ENCODE assay signal across 17 cellular contexts in genomic region chr5:100794844-100795243, GRCh38.
"Had no signal": no experiment of that assay in that cellular context is flagged by ENCODE, and none has a peak within 500 bp of the region (broad histone marks: within the 10 kb centered on the region; RNA-seq: fewer than 3 reads in every experiment).

No MANE protein-coding gene starts in this region.

- H3K4me1 ChIP-seq: esophagus muscularis mucosa, gastroesophageal sphincter, left lung, lower lobe of right lung had no signal

- H3K36me3 ChIP-seq: esophagus muscularis mucosa, gastroesophageal sphincter, heart left ventricle, left lung, lower lobe of right lung had no signal

- H3K4me3 ChIP-seq: coronary artery, dorsolateral prefrontal cortex, esophagus muscularis mucosa, gastroesophageal sphincter, heart left ventricle, hepatocyte, left lung, lower lobe of right lung had no signal

- H3K27me3 ChIP-seq: dorsolateral prefrontal cortex, esophagus muscularis mucosa, foreskin keratinocyte, gastroesophageal sphincter, heart left ventricle, hepatocyte, left lung had no signal

- H3K79me2 ChIP-seq: hepatocyte had no signal

- H2AFZ ChIP-seq: hepatocyte had no signal

- H3K27ac ChIP-seq: coronary artery, dorsolateral prefrontal cortex, esophagus muscularis mucosa, foreskin keratinocyte, gastroesophageal sphincter, heart left ventricle, hepatocyte, left lung, lower lobe of right lung had no signal

- DNase-seq: dermis blood vessel endothelial cell; dorsolateral prefrontal cortex; effector CD4-positive, alpha-beta T cell; effector memory CD4-positive, alpha-beta T cell; foreskin keratinocyte; heart left ventricle; hypothalamus; left cardiac atrium; left lung; left ventricle myocardium superior; lower lobe of right lung; mesendoderm; midbrain had no signal

- ATAC-seq: foreskin keratinocyte, gastroesophageal sphincter, heart left ventricle, left cardiac atrium, left lung, left ventricle myocardium superior, lower lobe of right lung had no signal

- H3K4me2 ChIP-seq: hepatocyte had no signal
